ENCODE assay signal across 19 cellular contexts in the genomic region with DNA sequence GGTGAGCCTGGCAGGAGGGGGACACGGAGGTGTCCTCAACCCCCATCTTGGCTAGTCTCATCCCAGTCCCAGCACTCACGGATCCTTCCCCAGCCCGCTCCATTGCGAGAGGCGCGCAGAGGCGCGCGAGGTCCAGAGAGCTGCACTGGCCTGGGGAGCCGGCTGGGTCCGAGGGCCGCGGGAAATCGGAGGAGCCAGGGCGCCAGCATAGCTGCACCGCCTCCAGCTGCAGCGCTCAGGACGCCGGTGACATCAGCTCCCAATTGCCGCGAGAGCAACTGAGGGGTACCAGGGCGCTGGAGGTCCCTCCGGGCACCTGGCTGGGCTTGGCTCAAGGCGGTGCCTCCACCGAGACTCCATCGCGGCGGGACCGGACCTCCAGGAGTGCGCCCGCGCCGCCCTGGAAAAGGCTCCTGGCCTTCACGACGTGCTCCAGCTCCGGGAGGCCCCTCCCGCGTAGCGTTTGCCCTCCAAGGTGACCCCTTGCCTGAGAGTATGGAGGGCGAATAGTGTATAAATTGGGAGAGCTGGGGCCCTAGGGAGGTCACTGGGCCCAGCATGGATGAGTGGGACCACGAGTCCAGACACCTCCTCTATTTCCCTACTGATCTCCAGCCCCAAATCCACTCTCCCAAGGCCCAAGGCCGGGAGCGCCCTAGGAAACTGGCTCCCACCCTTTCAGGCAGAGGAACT. TPM values are rescaled to one million over a fixed set of nuclear protein-coding genes. Genes with fewer than 3 reads are reported as not detected.
DNase-seq lines count a peak whose midpoint lies in the region; ATAC-seq and TF ChIP-seq lines count a peak whose summit lies in the region.
"Had no signal": no experiment of that assay in that cellular context is flagged by ENCODE, and none has a peak within 500 bp of the region (broad histone marks: within the 10 kb centered on the region; RNA-seq: fewer than 3 reads in every experiment).

No MANE protein-coding gene starts in this region.

- H3K27me3 Mint-ChIP-seq in H9 (ENCODE audit: low read depth): no peaks in the 10 kb centered on the region; the same call in 1 of the 2 replicates
- H3K27me3 Mint-ChIP-seq in stimulated activated naive B cell treated with anti-CD40 and anti-IgM and Interleukin-4, amounts not matched to agents 10 μg/mL and 1 μg/mL and 100 μg/mL, for 72 hours: peaks cover 3 to 7% of the 10 kb centered on the region in 2 donors

- BruUV-seq in mammary epithelial cell (replicated peaks; lab: Mats Ljungman, UMichigan): no TSS peak

- no peak overlapping the region for H2BK20ac ChIP-seq in H9 (ENCODE audit: low read depth, low read length, poor library complexity, severe bottlenecking)

- H4K8ac ChIP-seq in H9 (replicated peaks; ENCODE audit: insufficient read length, low read depth, low read length): no peak overlapping the region

- no peak overlapping the region for H3K4me3 Mint-ChIP-seq in H9
- peak overlapping the region in 1 of 2 donors; percentile 0 for H3K4me3 Mint-ChIP-seq in stimulated activated naive B cell treated with anti-CD40 and anti-IgM and Interleukin-4, amounts not matched to agents 10 μg/mL and 1 μg/mL and 100 μg/mL, for 72 hours
- H3K4me3 Mint-ChIP-seq: activated naive CD4-positive, alpha-beta T cell treated with anti-CD3 and anti-CD28 coated beads, Interleukin-2, amount 50 U/mL, for 24 hours; activated T-cell treated with anti-CD3 and anti-CD28 coated beads, Interleukin-2, amount 50 U/mL, for 72 hours; immature natural killer cell had no signal

- H3K4me2 ChIP-seq in H9 (ENCODE audit: insufficient read depth, insufficient read length, low read length): no peak overlapping the region
- H3K4me2 ChIP-seq in mammary epithelial cell (ENCODE audit: insufficient read depth, low read depth, low read length): no peak overlapping the region

- H3K27ac ChIP-seq in H9 (ENCODE audit: insufficient read length, low read depth, low read length) (no peak overlapping the region), angular gyrus (ENCODE audit: low read depth, low read length) (peak overlapping the region; percentile 49), mammary epithelial cell (ENCODE audit: insufficient read depth, low read depth, low read length) (no peak overlapping the region)
- H3K27ac ChIP-seq: lower lobe of right lung, testis had no signal

- no peak overlapping the region for H3T11ph ChIP-seq in H9 (ENCODE audit: low read length)

- no peak overlapping the region for H4K5ac ChIP-seq in H9 (ENCODE audit: insufficient read length, low read depth, low read length)

- H3K18ac ChIP-seq in H9 (ENCODE audit: insufficient read length, low read depth, low read length): no peak overlapping the region

- TF ChIP-seq CTCF in H9 (conservative IDR thresholded peaks at IDR 0.05) (no peak), mammary epithelial cell (conservative IDR thresholded peaks at IDR 0.05 in 1 of 2, IDR thresholded peaks at IDR 0.05 in 1 of 2; ENCODE audit: extremely low read depth in 1 of 2, insufficient read depth in 1 of 2, low read depth in 1 of 2, low read length in 2 of 2) (no peak)

- H3K23me2 ChIP-seq in H9 (ENCODE audit: insufficient read length, low read depth, low read length, poor library complexity, severe bottlenecking): peaks cover 11% of the 10 kb centered on the region

- H3K56ac ChIP-seq in H9 (ENCODE audit: insufficient read length, low read depth, low read length): no peak overlapping the region

- H4K91ac ChIP-seq in H9 (ENCODE audit: insufficient read length, low read depth, low read length): no peak overlapping the region

- no CpG with 5 or more reads among the region's 43 CpGs for WGBS in H9 (ENCODE audit: extremely low coverage, insufficient read length, low lambda C conversion rate)
- 86% methylated on average over 16 of the region's 43 CpGs for WGBS in mammary epithelial cell (ENCODE audit: low coverage, missing lambda C conversion rate)

- no peak overlapping the region for H3K9ac ChIP-seq in H9 (ENCODE audit: extremely low read depth, insufficient read length, low read length)
- H3K9ac ChIP-seq in mammary epithelial cell (ENCODE audit: insufficient read depth, low read length): no peak overlapping the region

- peaks cover 20 to 54% (median 40%) of the 10 kb centered on the region in 3 experiments for H3K36me3 Mint-ChIP-seq in H9 (ENCODE audit: insufficient read depth in 1 of 3, low read depth in 3 of 3)
- peaks cover 4 to 17% of the 10 kb centered on the region in 2 donors for H3K36me3 Mint-ChIP-seq in stimulated activated naive B cell treated with anti-CD40 and anti-IgM and Interleukin-4, amounts not matched to agents 10 μg/mL and 1 μg/mL and 100 μg/mL, for 72 hours
- H3K36me3 Mint-ChIP-seq: activated naive CD4-positive, alpha-beta T cell treated with anti-CD3 and anti-CD28 coated beads, Interleukin-2, amount 50 U/mL, for 24 hours; immature natural killer cell had no signal

- peaks cover 13% of the 10 kb centered on the region for H3K36me3 ChIP-seq in mammary epithelial cell (ENCODE audit: insufficient read depth, low read length)
- H3K36me3 ChIP-seq: HAP-1 had no signal

- no peaks in the 10 kb centered on the region for H3K9me3 ChIP-seq in H9 (ENCODE audit: control insufficient read depth, low read depth, low read length)
- no peaks in the 10 kb centered on the region for H3K9me3 ChIP-seq in mammary epithelial cell (replicated peaks; ENCODE audit: insufficient read depth, low read length)
- H3K9me3 ChIP-seq: HAP-1, lower lobe of right lung, testis had no signal

- no peaks in the 10 kb centered on the region for H3K27me3 ChIP-seq in H9 (ENCODE audit: insufficient read depth, low read length)
- H3K27me3 ChIP-seq in mammary epithelial cell (ENCODE audit: insufficient read depth, low read length): no peaks in the 10 kb centered on the region
- H3K27me3 ChIP-seq: testis had no signal

- H3K14ac ChIP-seq in H9 (ENCODE audit: insufficient read depth, low read length): no peak overlapping the region

- peaks cover 31 to 40% of the 10 kb centered on the region in 2 experiments for H3K4me1 Mint-ChIP-seq in H9
- H3K4me1 Mint-ChIP-seq in stimulated activated naive B cell treated with anti-CD40 and anti-IgM and Interleukin-4, amounts not matched to agents 10 μg/mL and 1 μg/mL and 100 μg/mL, for 72 hours: peaks cover 39 to 59% of the 10 kb centered on the region in 2 donors

- no peak overlapping the region for H2BK15ac ChIP-seq in H9 (ENCODE audit: low read depth, low read length)

- H4K20me1 ChIP-seq in H9 (ENCODE audit: control insufficient read depth, insufficient read depth, insufficient read length): no peaks in the 10 kb centered on the region
- H4K20me1 ChIP-seq in mammary epithelial cell (ENCODE audit: insufficient read depth, low read length): no peaks in the 10 kb centered on the region

- H3K4me1 ChIP-seq in H9 (ENCODE audit: insufficient read depth, low read length) (peaks cover 3% of the 10 kb centered on the region; the same call in 1 of the 2 replicates), mammary epithelial cell (ENCODE audit: insufficient read depth, low read length) (peaks cover 29% of the 10 kb centered on the region)

- peaks cover 7% of the 10 kb centered on the region for H3K79me1 ChIP-seq in H9 (ENCODE audit: insufficient read depth, low read depth, low read length, poor library complexity, severe bottlenecking)

- H3K27ac Mint-ChIP-seq in H9: peak overlapping the region in 2 of 3 experiments; percentile 72 to 86; a peak in 2 of 7 replicates
- H3K27ac Mint-ChIP-seq in stimulated activated naive B cell treated with anti-CD40 and anti-IgM and Interleukin-4, amounts not matched to agents 10 μg/mL and 1 μg/mL and 100 μg/mL, for 72 hours: peak overlapping the region; percentile 76
- H3K27ac Mint-ChIP-seq: activated naive CD4-positive, alpha-beta T cell treated with anti-CD3 and anti-CD28 coated beads, Interleukin-2, amount 50 U/mL, for 24 hours; activated T-cell treated with anti-CD3 and anti-CD28 coated beads, Interleukin-2, amount 50 U/mL, for 72 hours had no signal

- dilution Hi-C loops in mammary epithelial cell (cut with HindIII; ENCODE audit: low sequenced_read_pairs): no loop called here

- H3K4ac ChIP-seq in H9 (ENCODE audit: low read depth, low read length): no peak overlapping the region

- ATAC-seq in stimulated activated naive B cell treated with anti-CD40 and anti-IgM and Interleukin-4, amounts not matched to agents 10 μg/mL and 1 μg/mL and 100 μg/mL, for 72 hours (replicated peaks): no peak
- no peak for ATAC-seq in HG02623 (IDR thresholded peaks at IDR 0.05; ENCODE audit: unreplicated experiment)
- ATAC-seq: activated T-cell treated with anti-CD3 and anti-CD28 coated beads, Interleukin-2, amount 50 U/mL, for 72 hours; lower lobe of right lung; right cardiac atrium had no signal

- no peak overlapping the region for H3K23ac ChIP-seq in H9 (ENCODE audit: insufficient read length, low read depth, low read length)

- H2AK5ac ChIP-seq in H9 (ENCODE audit: insufficient read length, low read length): no peak overlapping the region

- no peak overlapping the region for H2BK5ac ChIP-seq in H9 (ENCODE audit: insufficient read length, low read length)

- H3K4me3 ChIP-seq in mammary epithelial cell (replicated peaks in 1 of 3; ENCODE audit: insufficient read depth in 1 of 3, low read depth in 2 of 3, low read length in 3 of 3): no peak overlapping the region
- H3K4me3 ChIP-seq: HAP-1, lower lobe of right lung had no signal

- DNase-seq in H9: peak; percentile 46
- peak; percentile 49 for DNase-seq in left kidney (ENCODE audit: low read depth, low spot score)
- no peak for DNase-seq in stimulated activated naive B cell treated with anti-CD40 and anti-IgM and Interleukin-4, amounts not matched to agents 10 μg/mL and 1 μg/mL and 100 μg/mL, for 72 hours
- DNase-seq in mammary epithelial cell: no peak
- DNase-seq in NCI-H446 (lab: John Stamatoyannopoulos, UW): no peak
- DNase-seq: activated CD8-positive, alpha-beta memory T cell treated with anti-CD3 and anti-CD28 coated beads for 24 hours; activated T-cell treated with anti-CD3 and anti-CD28 coated beads, Interleukin-2, amount 50 U/mL, for 72 hours; DND-41; immature natural killer cell; lower lobe of right lung; NCI-H1417 treated with DMSO at 0.1 percent for 48 hours; NCI-H2171 treated with DMSO at 0.1 percent for 48 hours; nucleus accumbens; testis had no signal

- intact Hi-C loops in mammary epithelial cell (cut with micrococcal nuclease): no loop called here

- H3K79me2 ChIP-seq in H9 (ENCODE audit: insufficient read depth, low read length) (peaks cover 21% of the 10 kb centered on the region; the same call in 1 of the 2 replicates), mammary epithelial cell (ENCODE audit: insufficient read depth, low read length) (peaks cover 98% of the 10 kb centered on the region)

- H2AFZ ChIP-seq in H9 (ENCODE audit: low read length): no peak overlapping the region
- no peak overlapping the region for H2AFZ ChIP-seq in mammary epithelial cell (ENCODE audit: low read depth, low read length)

- CTCF ChIA-PET in mammary epithelial cell (lab: Charles Lee; ENCODE audit: low non-redundant PET): no interaction called here

- no peak overlapping the region for H2BK12ac ChIP-seq in H9 (ENCODE audit: insufficient read length, low read depth, low read length)

- H3K9me3 Mint-ChIP-seq in H9: no peaks in the 10 kb centered on the region
- H3K9me3 Mint-ChIP-seq in stimulated activated naive B cell treated with anti-CD40 and anti-IgM and Interleukin-4, amounts not matched to agents 10 μg/mL and 1 μg/mL and 100 μg/mL, for 72 hours: peaks cover 0 to 2% of the 10 kb centered on the region in 2 donors
- H3K9me3 Mint-ChIP-seq: activated naive CD4-positive, alpha-beta T cell treated with anti-CD3 and anti-CD28 coated beads, Interleukin-2, amount 50 U/mL, for 24 hours; activated T-cell treated with anti-CD3 and anti-CD28 coated beads, Interleukin-2, amount 50 U/mL, for 72 hours; immature natural killer cell had no signal

- in situ Hi-C loops in mammary epithelial cell (cut with MboI; ENCODE audit: low sequenced_read_pairs in 2 of 2): no loop called here

- no peak overlapping the region for H2BK120ac ChIP-seq in H9 (ENCODE audit: low read depth, low read length, poor library complexity, severe bottlenecking)

RNA-seq across cellular contexts. Expression of a gene that starts 5.5 kb away (rescaled TPM):
- 87.1 and 90.9 TPM in 2 replicates for total RNA-seq in H9 (2021)
- total RNA-seq in mammary epithelial cell: 100 to 1,000 TPM; 124 to 206 TPM
- 99.4 TPM for polyA plus RNA-seq in mammary epithelial cell
- polyA minus RNA-seq in mammary epithelial cell: 77.8 TPM

RNA-seq across cellular contexts. Expression of a gene that starts 14.7 kb away (rescaled TPM):
- total RNA-seq in H9 (2021) (65.0 and 66.4 TPM in 2 replicates), mammary epithelial cell (10 to 100 TPM; 39.0 to 50.4 TPM)
- 88.7 TPM for polyA plus RNA-seq in mammary epithelial cell
- polyA minus RNA-seq in mammary epithelial cell: 46.2 TPM

RNA-seq across cellular contexts. Expression of a gene that starts 14.8 kb away (rescaled TPM):
- total RNA-seq in H9 (2021) (2.4 and 3.5 TPM in 2 replicates), mammary epithelial cell (1 to 10 TPM; 2.5 to 9.5 TPM)
- 1.9 TPM for polyA plus RNA-seq in mammary epithelial cell
- not detected for polyA minus RNA-seq in mammary epithelial cell

RNA-seq across cellular contexts. Expression of a gene that starts 18.6 kb away (rescaled TPM):
- total RNA-seq in H9 (2021): 17.6 and 22.6 TPM in 2 replicates
- 10 to 100 TPM; 15.0 to 43.2 TPM for total RNA-seq in mammary epithelial cell
- polyA plus RNA-seq in mammary epithelial cell: 11.7 TPM
- 0.47 TPM for polyA minus RNA-seq in mammary epithelial cell

RNA-seq across cellular contexts. Expression of a gene that starts 22.0 kb away (rescaled TPM):
- total RNA-seq in H9 (2021) (80.7 and 82.1 TPM in 2 replicates), mammary epithelial cell (10 to 100 TPM; 42.7 to 79.3 TPM)
- 71.6 TPM for polyA plus RNA-seq in mammary epithelial cell
- 64.7 TPM for polyA minus RNA-seq in mammary epithelial cell

Comparison
In these comparisons a context has a peak if more than half of its experiments do, and no peak if none do; other contexts are left out.
1. DNase-seq: peak in H9 (single experiment) and left kidney (single experiment); none in stimulated activated naive B cell treated with anti-CD40 and anti-IgM and Interleukin-4, amounts not matched to agents 10 μg/mL and 1 μg/mL and 100 μg/mL, for 72 hours (single experiment), mammary epithelial cell (single experiment) and NCI-H446 (0 of 2).